In the genomic region with DNA sequence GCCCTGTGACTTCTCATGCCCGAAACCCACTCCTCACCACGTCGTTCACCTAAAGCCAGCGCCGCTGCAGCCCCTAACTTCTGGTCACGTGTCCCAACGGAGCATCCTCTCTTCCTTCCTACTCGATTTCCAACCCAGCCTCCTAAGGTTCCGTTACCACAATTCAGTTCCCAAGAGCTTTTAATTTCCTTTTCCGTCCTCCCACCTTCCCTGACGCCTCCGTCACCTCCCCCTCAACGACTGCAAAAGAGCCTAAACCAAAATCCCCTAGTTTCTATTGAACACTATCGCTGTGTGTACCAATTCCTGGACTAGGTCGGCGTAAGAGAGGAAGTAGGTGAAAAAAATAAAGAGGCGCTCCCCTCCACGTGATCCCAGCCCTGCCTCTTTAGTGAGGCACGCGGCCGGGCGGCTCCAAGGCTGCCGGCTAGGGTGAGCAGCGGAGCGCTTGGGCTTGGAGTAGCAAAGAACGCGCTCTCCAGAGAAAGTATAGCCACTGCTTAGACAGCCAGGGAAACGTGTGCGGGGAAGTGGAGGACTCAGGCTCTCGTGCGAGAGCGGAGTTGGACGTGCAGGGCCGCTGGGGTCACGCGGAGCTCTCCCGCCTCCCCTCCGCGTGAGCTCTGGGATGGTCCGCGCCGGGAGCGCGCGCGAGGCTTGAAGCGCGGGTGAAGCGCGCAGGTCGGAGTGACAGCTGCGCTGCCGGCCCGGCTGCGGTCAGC, we compare ENCODE assay signal across 1 cellular context.
TF ChIP-seq lines count a peak whose summit lies in the region.

A gene (plus strand): TSS at position 685 of the 722 bp plus-strand sequence.
A gene (minus strand): TSS at position 82 of the 722 bp plus-strand sequence. CDS start 1,189 bp downstream, outside the sequence.

TF ChIP-seq in HepG2, 621 proteins besides CTCF, POLR2A, EP300 and RAD21 (continues in another document):
- TF ChIP-seq ZNF781 (CRISPR knock-in tag; IDR thresholded peaks at IDR 0.05; ENCODE audit: borderline replicate concordance, not compliant biosample characterization) (peak; percentile 84), TBP (CRISPR knock-in tag; IDR thresholded peaks at IDR 0.05) (no peak), KMT2B (CRISPR knock-in tag; IDR thresholded peaks at IDR 0.05) (peak; percentile 97), ZNF879 (CRISPR knock-in tag; IDR thresholded peaks at IDR 0.05) (no peak), MAF1 (CRISPR knock-in tag; IDR thresholded peaks at IDR 0.05; ENCODE audit: borderline replicate concordance) (no peak), ZSCAN21 (CRISPR knock-in tag; IDR thresholded peaks at IDR 0.05; ENCODE audit: borderline replicate concordance) (peak; percentile 95), ZIK1 (CRISPR knock-in tag; IDR thresholded peaks at IDR 0.05; ENCODE audit: borderline replicate concordance, low read depth) (no peak; the same call in 1 of the 2 replicates), ZNF10 (CRISPR knock-in tag; IDR thresholded peaks at IDR 0.05; ENCODE audit: borderline replicate concordance, low read depth) (no peak), SKI (IDR thresholded peaks at IDR 0.05; ENCODE audit: partially characterized antibody) (no peak), ZC3H4 (CRISPR knock-in tag; IDR thresholded peaks at IDR 0.05; ENCODE audit: borderline replicate concordance) (no peak), ZNF335 (CRISPR knock-in tag; IDR thresholded peaks at IDR 0.05) (no peak), ZNF563 (CRISPR knock-in tag; IDR thresholded peaks at IDR 0.05) (peak; percentile 65; the same call in 1 of the 2 replicates), ZNF615 (CRISPR knock-in tag; IDR thresholded peaks at IDR 0.05; ENCODE audit: borderline replicate concordance) (peak; percentile 78; the same call in 1 of the 2 replicates), ZFX (CRISPR knock-in tag; IDR thresholded peaks at IDR 0.05; ENCODE audit: low read depth) (peak; percentile 54), ARNT (IDR thresholded peaks at IDR 0.05) (no peak), ZNF510 (CRISPR knock-in tag; IDR thresholded peaks at IDR 0.05; ENCODE audit: low read depth) (0 out of 2 replicates have a peak, but pooled peaks have one; percentile 28), ATF7 (IDR thresholded peaks at IDR 0.05) (peak; percentile 85), ATF7 (CRISPR knock-in tag; IDR thresholded peaks at IDR 0.05) (no peak), GPN1 (CRISPR knock-in tag; IDR thresholded peaks at IDR 0.05; ENCODE audit: borderline replicate concordance) (no peak), TBL1XR1 (IDR thresholded peaks at IDR 0.05; ENCODE audit: borderline replicate concordance, low read length, partially characterized antibody) (no peak), ZNF652 (CRISPR knock-in tag; IDR thresholded peaks at IDR 0.05; ENCODE audit: borderline replicate concordance, low read depth) (peak; percentile 26; the same call in 1 of the 2 replicates), ZNF17 (CRISPR knock-in tag; IDR thresholded peaks at IDR 0.05) (no peak), ZNF614 (CRISPR knock-in tag; IDR thresholded peaks at IDR 0.05; ENCODE audit: borderline replicate concordance) (peak; percentile 37; the same call in 1 of the 2 replicates)
- TF ChIP-seq, protein P1, sequence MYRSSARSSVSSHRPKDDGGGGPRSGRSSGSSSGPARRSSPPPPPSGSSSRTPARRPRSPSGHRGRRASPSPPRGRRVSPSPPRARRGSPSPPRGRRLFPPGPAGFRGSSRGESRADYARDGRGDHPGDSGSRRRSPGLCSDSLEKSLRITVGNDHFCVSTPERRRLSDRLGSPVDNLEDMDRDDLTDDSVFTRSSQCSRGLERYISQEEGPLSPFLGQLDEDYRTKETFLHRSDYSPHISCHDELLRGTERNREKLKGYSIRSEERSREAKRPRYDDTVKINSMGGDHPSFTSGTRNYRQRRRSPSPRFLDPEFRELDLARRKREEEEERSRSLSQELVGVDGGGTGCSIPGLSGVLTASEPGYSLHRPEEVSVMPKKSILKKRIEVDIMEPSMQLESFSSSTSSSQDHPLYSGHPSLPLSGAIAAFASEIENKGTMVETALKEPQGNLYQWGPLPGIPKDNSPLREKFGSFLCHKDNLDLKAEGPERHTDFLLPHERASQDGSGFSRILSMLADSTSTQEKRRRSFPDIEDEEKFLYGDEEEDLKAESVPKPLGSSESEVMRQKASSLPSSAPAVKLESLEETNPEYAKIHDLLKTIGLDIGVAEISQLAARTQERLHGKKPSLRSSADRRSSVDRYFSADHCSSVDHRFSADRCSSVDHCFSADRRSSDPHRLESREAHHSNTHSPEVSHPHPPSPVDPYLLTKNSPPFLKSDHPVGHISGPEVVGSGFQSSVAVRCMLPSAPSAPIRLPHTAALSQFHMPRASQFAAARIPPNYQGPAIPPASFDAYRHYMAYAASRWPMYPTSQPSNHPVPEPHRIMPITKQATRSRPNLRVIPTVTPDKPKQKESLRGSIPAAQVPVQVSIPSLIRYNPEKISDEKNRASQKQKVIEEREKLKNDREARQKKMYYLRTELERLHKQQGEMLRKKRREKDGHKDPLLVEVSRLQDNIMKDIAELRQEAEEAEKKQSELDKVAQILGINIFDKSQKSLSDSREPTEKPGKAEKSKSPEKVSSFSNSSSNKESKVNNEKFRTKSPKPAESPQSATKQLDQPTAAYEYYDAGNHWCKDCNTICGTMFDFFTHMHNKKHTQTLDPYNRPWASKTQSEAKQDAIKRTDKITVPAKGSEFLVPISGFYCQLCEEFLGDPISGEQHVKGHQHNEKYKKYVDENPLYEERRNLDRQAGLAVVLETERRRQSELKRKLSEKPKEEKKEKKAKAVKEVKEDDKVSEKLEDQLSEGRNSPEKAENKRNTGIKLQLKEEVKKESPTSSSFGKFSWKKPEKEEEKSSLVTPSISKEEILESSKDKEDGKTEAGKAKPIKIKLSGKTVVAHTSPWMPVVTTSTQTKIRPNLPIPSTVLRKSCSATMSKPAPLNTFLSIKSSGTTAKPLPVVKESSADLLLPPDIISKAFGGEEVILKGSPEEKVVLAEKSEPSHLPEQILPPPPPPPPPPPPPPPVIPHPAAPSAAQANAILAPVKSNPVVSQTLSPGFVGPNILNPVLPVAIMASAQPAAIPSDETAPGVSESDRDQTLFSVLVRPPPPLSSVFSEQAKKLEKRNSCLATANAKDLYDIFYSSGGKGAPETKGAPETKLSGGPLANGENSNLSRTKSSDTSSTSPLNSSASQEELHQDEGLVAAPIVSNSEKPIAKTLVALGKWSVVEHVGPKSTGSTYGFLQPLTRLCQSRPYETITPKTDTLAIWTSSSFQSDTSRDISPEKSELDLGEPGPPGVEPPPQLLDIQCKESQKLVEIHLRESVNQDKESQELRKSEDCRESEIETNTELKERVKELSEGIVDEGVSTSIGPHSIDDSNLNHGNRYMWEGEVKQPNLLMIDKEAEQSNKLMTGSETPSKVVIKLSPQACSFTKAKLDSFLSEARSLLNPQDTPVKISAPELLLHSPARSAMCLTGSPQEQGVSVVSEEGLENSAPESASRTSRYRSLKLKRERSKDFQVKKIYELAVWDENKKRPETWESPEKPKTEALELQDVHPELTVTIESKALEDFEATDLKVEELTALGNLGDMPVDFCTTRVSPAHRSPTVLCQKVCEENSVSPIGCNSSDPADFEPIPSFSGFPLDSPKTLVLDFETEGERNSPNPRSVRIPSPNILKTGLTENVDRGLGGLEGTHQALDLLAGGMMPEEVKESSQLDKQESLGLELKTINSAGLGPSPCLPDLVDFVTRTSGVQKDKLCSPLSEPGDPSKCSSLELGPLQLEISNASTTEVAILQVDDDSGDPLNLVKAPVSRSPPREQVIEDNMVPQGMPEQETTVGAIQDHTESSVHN (CRISPR knock-in tag; IDR thresholded peaks at IDR 0.05): no peak
- TF ChIP-seq, protein P2, sequence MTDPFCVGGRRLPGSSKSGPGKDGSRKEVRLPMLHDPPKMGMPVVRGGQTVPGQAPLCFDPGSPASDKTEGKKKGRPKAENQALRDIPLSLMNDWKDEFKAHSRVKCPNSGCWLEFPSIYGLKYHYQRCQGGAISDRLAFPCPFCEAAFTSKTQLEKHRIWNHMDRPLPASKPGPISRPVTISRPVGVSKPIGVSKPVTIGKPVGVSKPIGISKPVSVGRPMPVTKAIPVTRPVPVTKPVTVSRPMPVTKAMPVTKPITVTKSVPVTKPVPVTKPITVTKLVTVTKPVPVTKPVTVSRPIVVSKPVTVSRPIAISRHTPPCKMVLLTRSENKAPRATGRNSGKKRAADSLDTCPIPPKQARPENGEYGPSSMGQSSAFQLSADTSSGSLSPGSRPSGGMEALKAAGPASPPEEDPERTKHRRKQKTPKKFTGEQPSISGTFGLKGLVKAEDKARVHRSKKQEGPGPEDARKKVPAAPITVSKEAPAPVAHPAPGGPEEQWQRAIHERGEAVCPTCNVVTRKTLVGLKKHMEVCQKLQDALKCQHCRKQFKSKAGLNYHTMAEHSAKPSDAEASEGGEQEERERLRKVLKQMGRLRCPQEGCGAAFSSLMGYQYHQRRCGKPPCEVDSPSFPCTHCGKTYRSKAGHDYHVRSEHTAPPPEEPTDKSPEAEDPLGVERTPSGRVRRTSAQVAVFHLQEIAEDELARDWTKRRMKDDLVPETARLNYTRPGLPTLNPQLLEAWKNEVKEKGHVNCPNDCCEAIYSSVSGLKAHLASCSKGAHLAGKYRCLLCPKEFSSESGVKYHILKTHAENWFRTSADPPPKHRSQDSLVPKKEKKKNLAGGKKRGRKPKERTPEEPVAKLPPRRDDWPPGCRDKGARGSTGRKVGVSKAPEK (CRISPR knock-in tag; IDR thresholded peaks at IDR 0.05; ENCODE audit: borderline replicate concordance): no peak
- TF ChIP-seq, protein P3, sequence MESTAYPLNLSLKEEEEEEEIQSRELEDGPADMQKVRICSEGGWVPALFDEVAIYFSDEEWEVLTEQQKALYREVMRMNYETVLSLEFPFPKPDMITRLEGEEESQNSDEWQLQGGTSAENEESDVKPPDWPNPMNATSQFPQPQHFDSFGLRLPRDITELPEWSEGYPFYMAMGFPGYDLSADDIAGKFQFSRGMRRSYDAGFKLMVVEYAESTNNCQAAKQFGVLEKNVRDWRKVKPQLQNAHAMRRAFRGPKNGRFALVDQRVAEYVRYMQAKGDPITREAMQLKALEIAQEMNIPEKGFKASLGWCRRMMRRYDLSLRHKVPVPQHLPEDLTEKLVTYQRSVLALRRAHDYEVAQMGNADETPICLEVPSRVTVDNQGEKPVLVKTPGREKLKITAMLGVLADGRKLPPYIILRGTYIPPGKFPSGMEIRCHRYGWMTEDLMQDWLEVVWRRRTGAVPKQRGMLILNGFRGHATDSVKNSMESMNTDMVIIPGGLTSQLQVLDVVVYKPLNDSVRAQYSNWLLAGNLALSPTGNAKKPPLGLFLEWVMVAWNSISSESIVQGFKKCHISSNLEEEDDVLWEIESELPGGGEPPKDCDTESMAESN (CRISPR knock-in tag; conservative IDR thresholded peaks at IDR 0.05): no peak; the same call in 1 of the 2 replicates
- TF ChIP-seq, protein P4, sequence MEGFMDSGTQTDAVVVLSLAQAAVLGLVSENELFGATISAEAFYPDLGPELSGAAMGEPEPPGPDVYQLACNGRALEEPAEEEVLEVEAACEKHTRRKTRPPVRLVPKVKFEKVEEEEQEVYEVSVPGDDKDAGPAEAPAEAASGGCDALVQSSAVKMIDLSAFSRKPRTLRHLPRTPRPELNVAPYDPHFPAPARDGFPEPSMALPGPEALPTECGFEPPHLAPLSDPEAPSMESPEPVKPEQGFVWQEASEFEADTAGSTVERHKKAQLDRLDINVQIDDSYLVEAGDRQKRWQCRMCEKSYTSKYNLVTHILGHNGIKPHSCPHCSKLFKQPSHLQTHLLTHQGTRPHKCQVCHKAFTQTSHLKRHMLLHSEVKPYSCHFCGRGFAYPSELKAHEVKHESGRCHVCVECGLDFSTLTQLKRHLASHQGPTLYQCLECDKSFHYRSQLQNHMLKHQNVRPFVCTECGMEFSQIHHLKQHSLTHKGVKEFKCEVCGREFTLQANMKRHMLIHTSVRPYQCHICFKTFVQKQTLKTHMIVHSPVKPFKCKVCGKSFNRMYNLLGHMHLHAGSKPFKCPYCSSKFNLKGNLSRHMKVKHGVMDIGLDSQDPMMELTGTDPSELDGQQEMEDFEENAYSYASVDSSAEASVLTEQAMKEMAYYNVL (CRISPR knock-in tag; IDR thresholded peaks at IDR 0.05; ENCODE audit: borderline replicate concordance): peak; percentile 70
- TF ChIP-seq, protein P5, sequence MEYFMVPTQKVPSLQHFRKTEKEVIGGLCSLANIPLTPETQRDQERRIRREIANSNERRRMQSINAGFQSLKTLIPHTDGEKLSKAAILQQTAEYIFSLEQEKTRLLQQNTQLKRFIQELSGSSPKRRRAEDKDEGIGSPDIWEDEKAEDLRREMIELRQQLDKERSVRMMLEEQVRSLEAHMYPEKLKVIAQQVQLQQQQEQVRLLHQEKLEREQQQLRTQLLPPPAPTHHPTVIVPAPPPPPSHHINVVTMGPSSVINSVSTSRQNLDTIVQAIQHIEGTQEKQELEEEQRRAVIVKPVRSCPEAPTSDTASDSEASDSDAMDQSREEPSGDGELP (IDR thresholded peaks at IDR 0.05; ENCODE audit: borderline replicate concordance, low read depth): peak; percentile 75; the same call in 1 of the 2 replicates
- TF ChIP-seq, protein P6, sequence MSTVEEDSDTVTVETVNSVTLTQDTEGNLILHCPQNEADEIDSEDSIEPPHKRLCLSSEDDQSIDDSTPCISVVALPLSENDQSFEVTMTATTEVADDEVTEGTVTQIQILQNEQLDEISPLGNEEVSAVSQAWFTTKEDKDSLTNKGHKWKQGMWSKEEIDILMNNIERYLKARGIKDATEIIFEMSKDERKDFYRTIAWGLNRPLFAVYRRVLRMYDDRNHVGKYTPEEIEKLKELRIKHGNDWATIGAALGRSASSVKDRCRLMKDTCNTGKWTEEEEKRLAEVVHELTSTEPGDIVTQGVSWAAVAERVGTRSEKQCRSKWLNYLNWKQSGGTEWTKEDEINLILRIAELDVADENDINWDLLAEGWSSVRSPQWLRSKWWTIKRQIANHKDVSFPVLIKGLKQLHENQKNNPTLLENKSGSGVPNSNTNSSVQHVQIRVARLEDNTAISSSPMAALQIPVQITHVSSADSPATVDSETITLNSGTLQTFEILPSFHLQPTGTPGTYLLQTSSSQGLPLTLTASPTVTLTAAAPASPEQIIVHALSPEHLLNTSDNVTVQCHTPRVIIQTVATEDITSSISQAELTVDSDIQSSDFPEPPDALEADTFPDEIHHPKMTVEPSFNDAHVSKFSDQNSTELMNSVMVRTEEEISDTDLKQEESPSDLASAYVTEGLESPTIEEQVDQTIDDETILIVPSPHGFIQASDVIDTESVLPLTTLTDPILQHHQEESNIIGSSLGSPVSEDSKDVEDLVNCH (CRISPR knock-in tag; IDR thresholded peaks at IDR 0.05): 0 out of 2 replicates have a peak, but pooled peaks have one; percentile 36
- TF ChIP-seq, protein P7, sequence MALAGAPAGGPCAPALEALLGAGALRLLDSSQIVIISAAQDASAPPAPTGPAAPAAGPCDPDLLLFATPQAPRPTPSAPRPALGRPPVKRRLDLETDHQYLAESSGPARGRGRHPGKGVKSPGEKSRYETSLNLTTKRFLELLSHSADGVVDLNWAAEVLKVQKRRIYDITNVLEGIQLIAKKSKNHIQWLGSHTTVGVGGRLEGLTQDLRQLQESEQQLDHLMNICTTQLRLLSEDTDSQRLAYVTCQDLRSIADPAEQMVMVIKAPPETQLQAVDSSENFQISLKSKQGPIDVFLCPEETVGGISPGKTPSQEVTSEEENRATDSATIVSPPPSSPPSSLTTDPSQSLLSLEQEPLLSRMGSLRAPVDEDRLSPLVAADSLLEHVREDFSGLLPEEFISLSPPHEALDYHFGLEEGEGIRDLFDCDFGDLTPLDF (CRISPR knock-in tag; IDR thresholded peaks at IDR 0.05): peak; percentile 89; the same call in 1 of the 2 replicates
- TF ChIP-seq, protein P8, sequence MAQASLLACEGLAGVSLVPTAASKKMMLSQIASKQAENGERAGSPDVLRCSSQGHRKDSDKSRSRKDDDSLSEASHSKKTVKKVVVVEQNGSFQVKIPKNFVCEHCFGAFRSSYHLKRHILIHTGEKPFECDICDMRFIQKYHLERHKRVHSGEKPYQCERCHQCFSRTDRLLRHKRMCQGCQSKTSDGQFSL (CRISPR knock-in tag; IDR thresholded peaks at IDR 0.05): 0 out of 2 replicates have a peak, but pooled peaks have one; percentile 38
- TF ChIP-seq, protein P9, sequence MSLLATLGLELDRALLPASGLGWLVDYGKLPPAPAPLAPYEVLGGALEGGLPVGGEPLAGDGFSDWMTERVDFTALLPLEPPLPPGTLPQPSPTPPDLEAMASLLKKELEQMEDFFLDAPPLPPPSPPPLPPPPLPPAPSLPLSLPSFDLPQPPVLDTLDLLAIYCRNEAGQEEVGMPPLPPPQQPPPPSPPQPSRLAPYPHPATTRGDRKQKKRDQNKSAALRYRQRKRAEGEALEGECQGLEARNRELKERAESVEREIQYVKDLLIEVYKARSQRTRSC (CRISPR knock-in tag; IDR thresholded peaks at IDR 0.05; ENCODE audit: low read depth): no peak
